24 cellular contexts compared by ENCODE assay signal in genomic region chr20:757509-757908, GRCh38. TPM values are rescaled to one million over a fixed set of nuclear protein-coding genes. Genes with fewer than 3 reads are reported as not detected.
"Had no signal": no experiment of that assay in that cellular context is flagged by ENCODE, and none has a peak within 500 bp of the region (broad histone marks: within the 10 kb centered on the region; RNA-seq: fewer than 3 reads in every experiment).

No MANE protein-coding gene starts in this region.

- ATAC-seq: activated naive CD4-positive, alpha-beta T cell treated with anti-CD3 and anti-CD28 coated beads, Interleukin-2, amount 50 U/mL, for 72 hours; activated T-cell treated with anti-CD3 and anti-CD28 coated beads, Interleukin-2, amount 50 U/mL, for 72 hours; esophagus mucosa; naive thymus-derived CD4-positive, alpha-beta T cell; psoas muscle; stimulated activated naive B cell treated with anti-CD40 and anti-IgM and Interleukin-4, amounts not matched to agents 10 μg/mL and 1 μg/mL and 100 μg/mL, for 72 hours had no signal

- H2AFZ ChIP-seq: parathyroid adenoma had no signal

- DNase-seq: activated CD4-positive, alpha-beta T cell treated with anti-CD3 and anti-CD28 coated beads for 4 hours; activated CD4-positive, alpha-beta T cell treated with anti-CD3 and anti-CD28 coated beads, Interleukin-2, amount 50 U/mL, for 4 hours; activated naive CD4-positive, alpha-beta T cell; activated T-cell treated with anti-CD3 and anti-CD28 coated beads for 4 hours; activated T-cell treated with anti-CD3 and anti-CD28 coated beads, Interleukin-2, amount 50 U/mL, for 72 hours; central memory CD4-positive, alpha-beta T cell; foreskin melanocyte; islet precursor cell; naive thymus-derived CD4-positive, alpha-beta T cell; occipital lobe; psoas muscle; sigmoid colon; small intestine; stimulated activated CD4-positive, alpha-beta T cell treated with anti-CD3 and anti-CD28 coated beads, Interleukin-1b, Interleukin-23, amount 100 ng/mL, for 48 hours; stimulated activated CD4-positive, alpha-beta T cell treated with anti-CD3 and anti-CD28 coated beads, Interleukin-4, amount 100 ng/mL, for 4 hours; stimulated activated CD8-positive, alpha-beta memory T cell treated with anti-CD3 and anti-CD28 coated beads, Interleukin-4, amount 100 ng/mL, for 48 hours; stimulated activated naive B cell treated with anti-CD40 and anti-IgM and Interleukin-4, amounts not matched to agents 10 μg/mL and 1 μg/mL and 100 μg/mL, for 72 hours had no signal

- H3K4me1 ChIP-seq: breast epithelium, psoas muscle, sigmoid colon, tibial nerve had no signal

- H3K27ac ChIP-seq: breast epithelium, parathyroid adenoma, psoas muscle, sigmoid colon, tibial nerve had no signal

- H3K9ac ChIP-seq: parathyroid adenoma had no signal

- H3K4me3 ChIP-seq: breast epithelium, psoas muscle, sigmoid colon, tibial nerve had no signal

- H3K9me3 ChIP-seq: breast epithelium, psoas muscle, sigmoid colon, tibial nerve had no signal

- H3K79me2 ChIP-seq: parathyroid adenoma had no signal

- H3K36me3 ChIP-seq: breast epithelium, sigmoid colon, tibial nerve had no signal

RNA-seq across cellular contexts. Expression of gene SLC52A3, which starts 10.8 kb away (rescaled TPM):
- total RNA-seq: activated naive CD4-positive, alpha-beta T cell treated with anti-CD3 and anti-CD28 coated beads, Interleukin-2, amount 50 U/mL, for 72 hours; activated T-cell treated with anti-CD3 and anti-CD28 coated beads, Interleukin-2, amount 50 U/mL, for 72 hours; naive thymus-derived CD4-positive, alpha-beta T cell; neural crest cell; occipital lobe; T-helper 1 cell treated with Interleukin-12 subunit alpha and Interleukin-12 subunit beta and Interleukin-4 antibody, amounts not matched to agents 30 ng/mL and 1 ng/mL, for 36 hours had no signal
- polyA plus RNA-seq: naive thymus-derived CD4-positive, alpha-beta T cell had no signal
